Comparison of ENCODE assay signal across 7 cellular contexts in genomic region chr6:90953405-90954161, GRCh38.
"Had no signal": no experiment of that assay in that cellular context is flagged by ENCODE, and none has a peak within 500 bp of the region (broad histone marks: within the 10 kb centered on the region; RNA-seq: fewer than 3 reads in every experiment).

No MANE protein-coding gene starts in this region.

- DNase-seq: Karpas-422, KBM-7, KG1 had no signal

- H3K9ac ChIP-seq: KMS-11 had no signal

- H3K4me3 Mint-ChIP-seq: IgD-negative memory B cell had no signal

- H3K27me3 Mint-ChIP-seq: IgD-negative memory B cell had no signal

- H3K27ac ChIP-seq: HL-60, KMS-11 had no signal

- H3K27ac Mint-ChIP-seq: IgD-negative memory B cell had no signal

- FAIRE-seq: HTR-8/SVneo had no signal

- H3K4me1 Mint-ChIP-seq: IgD-negative memory B cell had no signal

- H3K9me3 Mint-ChIP-seq: IgD-negative memory B cell had no signal

- H3K36me3 Mint-ChIP-seq: IgD-negative memory B cell had no signal

- H3K4me2 ChIP-seq: KMS-11 had no signal
